14 cellular contexts compared by ENCODE assay signal in genomic region chr4:16034010-16034829, GRCh38. TPM values are rescaled to one million over a fixed set of nuclear protein-coding genes. Genes with fewer than 3 reads are reported as not detected.
A peak's percentile ranks its signal among the peaks of the same experiment; 100 is the strongest.
DNase-seq lines count a peak whose midpoint lies in the region; TF ChIP-seq lines count a peak whose summit lies in the region.
"Had no signal": no experiment of that assay in that cellular context is flagged by ENCODE, and none has a peak within 500 bp of the region (broad histone marks: within the 10 kb centered on the region; RNA-seq: fewer than 3 reads in every experiment).

No MANE protein-coding gene starts in this region.

- H3K36me3 Mint-ChIP-seq in T-helper 2 cell treated with Interferon-gamma antibody and Interleukin-4, amounts not matched to agents 5 μg/mL and 100 μg/mL, for 36 hours (ENCODE audit: low read depth), result no peaks in the 10 kb centered on the region
- H3K36me3 Mint-ChIP-seq in activated CD4-positive, alpha-beta memory T cell treated with anti-CD3 and anti-CD28 coated beads for 36 hours, result no peaks in the 10 kb centered on the region
- H3K36me3 Mint-ChIP-seq: brain had no signal

- H3K4me1 ChIP-seq in ascending aorta (peaks cover 0 to 6% of the 10 kb centered on the region in 2 donors), iPS-20b (ENCODE audit: insufficient read depth, low read length) (peaks cover 73% of the 10 kb centered on the region), skeletal muscle satellite cell (ENCODE audit: control insufficient read depth, insufficient read depth, low read length) (peaks cover 8% of the 10 kb centered on the region)

- H3K27ac Mint-ChIP-seq in T-helper 2 cell treated with Interferon-gamma antibody and Interleukin-4, amounts not matched to agents 5 μg/mL and 100 μg/mL, for 36 hours, result no peak overlapping the region
- H3K27ac Mint-ChIP-seq in activated CD4-positive, alpha-beta memory T cell treated with anti-CD3 and anti-CD28 coated beads for 36 hours, result no peak overlapping the region
- H3K27ac Mint-ChIP-seq: stimulated activated naive CD8-positive, alpha-beta T cell treated with anti-CD3 and anti-CD28 coated beads, Interleukin-15, amount 100 ng/mL, for 72 hours; T-helper 1 cell treated with Interleukin-12 subunit alpha and Interleukin-12 subunit beta and Interleukin-4 antibody, amounts not matched to agents 30 μg/mL and 1 μg/mL, for 36 hours had no signal

- H3K4me2 ChIP-seq in skeletal muscle satellite cell (ENCODE audit: low read length), result peak overlapping the region; percentile 47

- H3K27ac ChIP-seq in ascending aorta (peak overlapping the region; percentile 67 to 84), iPS-20b (ENCODE audit: low read length) (no peak overlapping the region)

- no peaks in the 10 kb centered on the region for H3K4me1 Mint-ChIP-seq in T-helper 2 cell treated with Interferon-gamma antibody and Interleukin-4, amounts not matched to agents 5 μg/mL and 100 μg/mL, for 36 hours (ENCODE audit: low read depth)
- no peaks in the 10 kb centered on the region for H3K4me1 Mint-ChIP-seq in activated CD4-positive, alpha-beta memory T cell treated with anti-CD3 and anti-CD28 coated beads for 36 hours (ENCODE audit: low read depth)
- H3K4me1 Mint-ChIP-seq: stimulated activated naive CD8-positive, alpha-beta T cell treated with anti-CD3 and anti-CD28 coated beads, Interleukin-15, amount 100 ng/mL, for 72 hours had no signal

- peaks cover 7% of the 10 kb centered on the region for H3K27me3 Mint-ChIP-seq in T-helper 2 cell treated with Interferon-gamma antibody and Interleukin-4, amounts not matched to agents 5 μg/mL and 100 μg/mL, for 36 hours (ENCODE audit: low read depth)
- no peaks in the 10 kb centered on the region for H3K27me3 Mint-ChIP-seq in activated CD4-positive, alpha-beta memory T cell treated with anti-CD3 and anti-CD28 coated beads for 36 hours
- H3K27me3 Mint-ChIP-seq: brain; stimulated activated naive CD8-positive, alpha-beta T cell treated with anti-CD3 and anti-CD28 coated beads, Interleukin-15, amount 100 ng/mL, for 72 hours had no signal

- H3K4me3 ChIP-seq in ascending aorta (peak overlapping the region in 1 of 2 donors; percentile 32), iPS-20b (ENCODE audit: low read length) (0 out of 2 replicates have a peak overlapping the region, but pooled peaks have one; percentile 1), skeletal muscle satellite cell (ENCODE audit: low read length) (no peak overlapping the region)

- H3K9me3 ChIP-seq in ascending aorta, result no peaks in the 10 kb centered on the region
- H3K9me3 ChIP-seq in iPS-20b (ENCODE audit: insufficient read depth, low read depth, low read length), result no peaks in the 10 kb centered on the region
- no peaks in the 10 kb centered on the region for H3K9me3 ChIP-seq in skeletal muscle satellite cell (replicated peaks; ENCODE audit: low read length)

- POLR2A ChIA-PET in activated CD4-positive, alpha-beta memory T cell treated with anti-CD3 and anti-CD28 coated beads for 36 hours (lab: Charles Lee), result no interaction called here

- no peak for TF ChIP-seq CTCF in ascending aorta (IDR thresholded peaks at IDR 0.05)

- no peaks in the 10 kb centered on the region for H3K9me3 Mint-ChIP-seq in T-helper 2 cell treated with Interferon-gamma antibody and Interleukin-4, amounts not matched to agents 5 μg/mL and 100 μg/mL, for 36 hours
- no peaks in the 10 kb centered on the region for H3K9me3 Mint-ChIP-seq in activated CD4-positive, alpha-beta memory T cell treated with anti-CD3 and anti-CD28 coated beads for 36 hours
- H3K9me3 Mint-ChIP-seq: brain; stimulated activated naive CD8-positive, alpha-beta T cell treated with anti-CD3 and anti-CD28 coated beads, Interleukin-15, amount 100 ng/mL, for 72 hours; T-helper 1 cell treated with Interleukin-12 subunit alpha and Interleukin-12 subunit beta and Interleukin-4 antibody, amounts not matched to agents 30 μg/mL and 1 μg/mL, for 36 hours had no signal

- no peaks in the 10 kb centered on the region for H3K36me3 ChIP-seq in ascending aorta
- H3K36me3 ChIP-seq in iPS-20b (ENCODE audit: insufficient read depth, low read depth, low read length), result peaks cover 13% of the 10 kb centered on the region
- no peaks in the 10 kb centered on the region for H3K36me3 ChIP-seq in skeletal muscle satellite cell (ENCODE audit: insufficient read depth, low read length)

- no peak overlapping the region for H3K4me3 Mint-ChIP-seq in T-helper 2 cell treated with Interferon-gamma antibody and Interleukin-4, amounts not matched to agents 5 μg/mL and 100 μg/mL, for 36 hours
- H3K4me3 Mint-ChIP-seq in activated CD4-positive, alpha-beta memory T cell treated with anti-CD3 and anti-CD28 coated beads for 36 hours, result no peak overlapping the region
- H3K4me3 Mint-ChIP-seq: brain; stimulated activated naive CD8-positive, alpha-beta T cell treated with anti-CD3 and anti-CD28 coated beads, Interleukin-15, amount 100 ng/mL, for 72 hours; T-helper 1 cell treated with Interleukin-12 subunit alpha and Interleukin-12 subunit beta and Interleukin-4 antibody, amounts not matched to agents 30 μg/mL and 1 μg/mL, for 36 hours had no signal

- H3K27me3 ChIP-seq in ascending aorta (no peaks in the 10 kb centered on the region), iPS-20b (ENCODE audit: insufficient read depth, low read length) (no peaks in the 10 kb centered on the region), skeletal muscle satellite cell (ENCODE audit: control insufficient read depth, insufficient read depth, low read length) (peaks cover 4% of the 10 kb centered on the region)

- DNase-seq in H4 (ENCODE audit: low spot score) (peak; percentile 53), ascending aorta (ENCODE audit: low spot score in 2 of 2) (no peak), RKO (ENCODE audit: low spot score) (no peak)
- no peak for DNase-seq in T-helper 2 cell treated with Interferon-gamma antibody and Interleukin-4, amounts not matched to agents 5 μg/mL and 100 μg/mL, for 36 hours (ENCODE audit: low spot score)
- no peak for DNase-seq in activated CD4-positive, alpha-beta memory T cell treated with anti-CD3 and anti-CD28 coated beads for 36 hours
- DNase-seq: activated CD4-positive, alpha-beta T cell treated with anti-CD3 and anti-CD28 coated beads, Interleukin-2, amount 50 U/mL, for 1 hour; NCI-H1417; NCI-H446 treated with DMSO at 0.1 percent for 48 hours; stimulated activated naive CD8-positive, alpha-beta T cell treated with anti-CD3 and anti-CD28 coated beads, Interleukin-15, amount 100 ng/mL, for 72 hours had no signal

- intact Hi-C loops in ascending aorta (cut with DNase I), result loop anchor here (2.0 to 5.0 kb wide), 2 partner anchors 23 to 1413 kb away; no protein-coding TSS in a partner anchor
- intact Hi-C loops in activated CD4-positive, alpha-beta memory T cell treated with anti-CD3 and anti-CD28 coated beads for 36 hours (cut with micrococcal nuclease), result no loop called here

- CTCF ChIA-PET in activated CD4-positive, alpha-beta memory T cell treated with anti-CD3 and anti-CD28 coated beads for 36 hours (lab: Charles Lee), result no interaction called here

- H3K9ac ChIP-seq in iPS-20b (ENCODE audit: low read depth, low read length), result no peak overlapping the region
- H3K9ac ChIP-seq in skeletal muscle satellite cell (ENCODE audit: low read depth, low read length), result no peak overlapping the region

RNA-seq across cellular contexts. Expression of gene PROM1, which starts 49.6 kb away (rescaled TPM):
- not detected in 2 replicates for total RNA-seq in H4 (2014; rRNA removed; shearing (Covaris generic))
- 7.2 TPM for total RNA-seq in ascending aorta
- not detected in 2 replicates for total RNA-seq in skeletal muscle satellite cell (2012; rRNA removed)
- not detected for total RNA-seq in activated CD4-positive, alpha-beta memory T cell treated with anti-CD3 and anti-CD28 coated beads for 36 hours
- total RNA-seq: HT1080 had no signal
